Comparison of ENCODE assay signal across 8 cellular contexts in the genomic region with DNA sequence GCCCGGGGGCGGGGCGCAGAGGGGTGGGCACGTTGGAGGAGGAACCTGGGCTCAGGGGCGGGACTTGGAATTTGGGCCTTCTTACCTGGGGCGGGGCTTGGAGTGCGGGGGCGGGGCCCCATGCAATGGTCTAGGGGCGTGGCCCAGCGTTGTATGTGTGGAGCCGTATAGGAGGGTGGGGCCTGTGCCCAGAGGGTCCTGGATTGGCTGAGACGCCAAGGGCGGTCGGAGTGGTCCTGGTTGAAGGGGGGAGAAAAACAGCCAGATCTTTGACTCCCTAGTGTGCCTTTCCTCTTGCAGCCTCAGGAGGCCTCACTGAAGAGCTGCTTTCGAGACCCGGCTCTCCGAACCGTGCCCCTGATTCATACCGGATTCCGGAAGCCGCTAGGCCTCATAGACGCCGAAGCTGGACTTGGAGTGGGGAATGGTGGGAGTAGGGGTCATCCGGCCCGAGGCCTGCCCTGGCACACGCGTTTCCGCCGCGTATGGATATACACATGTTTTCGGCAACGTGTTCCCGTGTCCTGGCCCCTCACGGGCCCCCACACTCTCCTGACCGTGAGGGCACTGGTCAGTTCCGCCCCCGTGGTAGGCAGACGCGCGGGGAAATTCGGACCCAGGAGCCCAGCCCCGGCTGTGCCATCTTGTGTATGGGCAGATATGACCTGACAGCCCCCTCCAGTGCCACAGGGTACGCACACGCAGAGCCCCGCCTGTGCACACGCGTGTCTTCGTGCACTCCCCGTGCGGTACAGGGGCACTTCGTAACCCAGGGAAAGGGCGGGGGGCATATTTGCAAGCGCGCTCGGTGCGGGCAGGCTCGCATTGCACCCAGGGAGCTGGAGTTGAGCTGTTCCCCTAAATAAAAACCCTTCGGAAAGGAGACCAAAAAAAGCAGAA. TPM values are rescaled to one million over a fixed set of nuclear protein-coding genes. Genes with fewer than 3 reads are reported as not detected.
DNase-seq lines count a peak whose midpoint lies in the region; ATAC-seq and TF ChIP-seq lines count a peak whose summit lies in the region.

No MANE protein-coding gene starts in this region.

- H3K9me3 Mint-ChIP-seq in type B pancreatic cell: no peaks in the 10 kb centered on the region

- ATAC-seq in HG02588 (IDR thresholded peaks at IDR 0.05; ENCODE audit: unreplicated experiment): peak; percentile 57
- peak; percentile 86 to 91 (median 89) for ATAC-seq in heart left ventricle

- intact Hi-C loops in heart left ventricle (cut with DNase I): loop anchor here in 9 of 10 donors (1.0 to 10.0 kb wide), 8 partner anchors 47 to 87 kb away; partner anchors contain the start of genes PRMT1 (in 3 of the 9), RRAS (in 2 of the 9), BCL2L12 (in 1 of the 9) and IRF3 (in 1 of the 9)

- H3K4me1 ChIP-seq in heart left ventricle: peaks cover 5 to 35% (median 20%) of the 10 kb centered on the region in 12 donors

- peak; percentile 93 for DNase-seq in GM10266 (ENCODE audit: extremely low spot score)
- peak; percentile 89 to 99 (median 97) for DNase-seq in NCI-H1417 (lab: John Stamatoyannopoulos, UW)
- DNase-seq in SW480 (ENCODE audit: low spot score): peak; percentile 99
- DNase-seq in heart left ventricle: peak; percentile 93 to 97 (median 97)
- peak; percentile 88 for DNase-seq in pons (ENCODE audit: low spot score)
- peak; percentile 96 for DNase-seq in type B pancreatic cell (ENCODE audit: extremely low spot score, unreplicated experiment)

- no peaks in the 10 kb centered on the region for H3K9me3 ChIP-seq in heart left ventricle

- TF ChIP-seq CTCF in GM10266 (IDR thresholded peaks at IDR 0.05; ENCODE audit: control insufficient read depth, insufficient read depth, low read depth, missing control alignments) (no peak), heart left ventricle (IDR thresholded peaks at IDR 0.05) (peak in 1 of 12 donors; percentile 10), type B pancreatic cell (conservative IDR thresholded peaks at IDR 0.05) (peak; percentile 13)

- WGBS in adipose tissue, 3 donors: 0 to 1% (median 0%) methylated on average over 55 to 58 of the region's 58 CpGs
- 0 to 1% (median 0%) methylated on average over 42 to 58 of the region's 58 CpGs for WGBS in heart left ventricle, 4 donors

- H3K27ac ChIP-seq in adipose tissue (ENCODE audit: low read depth, low read length): peak overlapping the region; percentile 76
- H3K27ac ChIP-seq in heart left ventricle: peak overlapping the region; percentile 82 to 99 (median 94)

- peak overlapping the region; percentile 68 to 96 (median 80) for H3K4me3 ChIP-seq in heart left ventricle

- no peaks in the 10 kb centered on the region for H3K27me3 ChIP-seq in heart left ventricle

- no peaks in the 10 kb centered on the region for H3K27me3 Mint-ChIP-seq in type B pancreatic cell

- H3K4me1 Mint-ChIP-seq in type B pancreatic cell (ENCODE audit: unreplicated experiment): peaks cover 7% of the 10 kb centered on the region

- peaks cover 0 to 18% (median 14%) of the 10 kb centered on the region in 9 donors for H3K36me3 ChIP-seq in heart left ventricle

- peak overlapping the region; percentile 93 for H3K4me3 Mint-ChIP-seq in type B pancreatic cell

- H3K27ac Mint-ChIP-seq in type B pancreatic cell: peak overlapping the region; percentile 98

- peak in 1 of 2 donors; percentile 73 for TF ChIP-seq POLR2A in heart left ventricle (IDR thresholded peaks at IDR 0.05)

- H3K36me3 Mint-ChIP-seq in type B pancreatic cell: peaks cover 9% of the 10 kb centered on the region

RNA-seq across cellular contexts. Expression of gene PRR12, which starts 0.7 kb away (rescaled TPM):
- 10 to 100 TPM in 1 of 3 donors, 1 to 10 TPM in 2; 5.1 to 11.5 (median 7.3) TPM for polyA plus RNA-seq in adipose tissue
- 10 to 100 TPM; 10.9 to 20.0 (median 15.5) TPM for total RNA-seq in heart left ventricle
- 10 to 100 TPM in 1 of 2 donors, 1 to 10 TPM in 1; 8.0 to 13.6 TPM for polyA plus RNA-seq in heart left ventricle
- 32.0 and 40.0 TPM in 2 replicates for total RNA-seq in type B pancreatic cell (ENCODE audit: low replicate concordance)

RNA-seq across cellular contexts. Expression of gene PRRG2, which starts 9.2 kb away (rescaled TPM):
- polyA plus RNA-seq in adipose tissue (10 to 100 TPM in 1 of 3 donors, 1 to 10 TPM in 2; 2.9 to 11.7 (median 3.0) TPM), heart left ventricle (1 to 10 TPM in 1 of 2 donors, under 1 TPM in 1; 0.53 to 3.2 TPM)
- total RNA-seq in heart left ventricle (1 to 10 TPM in 4 of 9 donors, under 1 TPM in 4, not detected in 1; 0.27 to 1.5 (median 0.88) TPM), type B pancreatic cell (ENCODE audit: low replicate concordance) (5.1 and 5.2 TPM in 2 replicates)

RNA-seq across cellular contexts. Expression of gene NOSIP, which starts 10.0 kb away (rescaled TPM):
- polyA plus RNA-seq in adipose tissue (10 to 100 TPM; 61.0 to 95.7 (median 77.8) TPM), heart left ventricle (10 to 100 TPM; 65.5 to 91.3 TPM)
- total RNA-seq in heart left ventricle (10 to 100 TPM; 37.3 to 67.2 (median 46.3) TPM), type B pancreatic cell (ENCODE audit: low replicate concordance) (56.3 and 62.0 TPM in 2 replicates)

RNA-seq across cellular contexts. Expression of gene RRAS, which starts 49.6 kb away (rescaled TPM):
- polyA plus RNA-seq in adipose tissue (100 to 1,000 TPM in 2 of 3 donors, 10 to 100 TPM in 1; 31.9 to 302 (median 198) TPM), heart left ventricle (100 to 1,000 TPM; 133 to 177 TPM)
- total RNA-seq in heart left ventricle (100 to 1,000 TPM in 7 of 9 donors, 10 to 100 TPM in 2; 64.4 to 149 (median 110) TPM), type B pancreatic cell (ENCODE audit: low replicate concordance) (10.6 and 16.0 TPM in 2 replicates)

RNA-seq across cellular contexts. Expression of gene SCAF1, which starts 51.7 kb away (rescaled TPM):
- polyA plus RNA-seq in adipose tissue (10 to 100 TPM; 12.7 to 23.5 (median 17.4) TPM), heart left ventricle (10 to 100 TPM; 26.9 to 28.2 TPM)
- total RNA-seq in heart left ventricle (10 to 100 TPM; 24.5 to 52.8 (median 46.3) TPM), type B pancreatic cell (ENCODE audit: low replicate concordance) (75.0 and 78.1 TPM in 2 replicates)

Comparison
In these comparisons a context has a peak if more than half of its experiments do, and no peak if none do; other contexts are left out.
1. Peak in every context shown above with its lines: DNase-seq, ATAC-seq, H3K4me3 ChIP-seq and H3K27ac ChIP-seq.